39 cellular contexts compared by ENCODE assay signal in the genomic region with DNA sequence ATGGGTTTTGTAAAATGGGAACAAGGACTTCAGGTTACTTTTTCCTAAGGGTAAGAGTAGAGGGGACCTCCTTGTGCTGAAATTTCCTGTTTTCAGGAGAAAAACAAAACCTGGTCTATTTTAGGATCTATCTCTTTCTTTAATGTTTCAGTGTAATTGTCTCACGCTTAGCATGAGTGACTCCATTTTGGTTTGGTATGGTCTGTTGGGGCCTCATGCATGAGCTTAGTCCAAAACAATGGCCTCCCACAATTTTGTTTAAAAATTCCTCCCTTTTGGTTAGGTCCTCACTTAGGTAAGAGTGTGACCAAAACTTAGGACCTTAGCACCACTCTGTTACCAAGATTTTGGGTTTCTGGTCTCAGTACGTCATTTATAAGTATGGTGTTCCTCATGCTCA.
"Had no signal": no experiment of that assay in that cellular context is flagged by ENCODE, and none has a peak within 500 bp of the region (broad histone marks: within the 10 kb centered on the region; RNA-seq: fewer than 3 reads in every experiment).

No MANE protein-coding gene starts in this region.

- H3K4me3 ChIP-seq: adrenal gland, ascending aorta, body of pancreas, breast epithelium, cardiac muscle cell had no signal

- H3K27ac ChIP-seq: adrenal gland, ascending aorta, body of pancreas, brain microvascular endothelial cell, breast epithelium, cardiac muscle cell had no signal

- H3K27ac Mint-ChIP-seq: activated naive CD4-positive, alpha-beta T cell treated with anti-CD3 and anti-CD28 coated beads for 36 hours; activated naive CD4-positive, alpha-beta T cell treated with anti-CD3 and anti-CD28 coated beads, Interleukin-2, amount 10 ng/mL, durations not matched to agents 7 days and 5 days; activated naive CD4-positive, alpha-beta T cell treated with anti-CD3 and anti-CD28 coated beads, Interleukin-2, amount 50 U/mL, for 24 hours; activated naive CD4-positive, alpha-beta T cell treated with anti-CD3 and anti-CD28 coated beads, Interleukin-2, amount 50 U/mL, for 72 hours; activated naive CD8-positive, alpha-beta T cell; activated naive CD8-positive, alpha-beta T cell treated with anti-CD3 and anti-CD28 coated beads for 36 hours; activated naive CD8-positive, alpha-beta T cell treated with anti-CD3 and anti-CD28 coated beads, Interleukin-2, amount 10 ng/mL, durations not matched to agents 7 days and 5 days; activated naive CD8-positive, alpha-beta T cell treated with anti-CD3 and anti-CD28 coated beads, Interleukin-2, amount 50 U/mL, for 24 hours; activated T-cell treated with anti-CD3 and anti-CD28 coated beads, Interleukin-2, amount 50 U/mL, for 24 hours; activated T-cell treated with anti-CD3 and anti-CD28 coated beads, Interleukin-2, amount 50 U/mL, for 72 hours; activated T-helper 1 cell treated with anti-CD3 and anti-CD28 coated beads, Interleukin-12 subunit alpha, Interleukin-12 subunit beta, Interleukin-2, Interleukin-4 antibody, amounts not matched to agents 30 ng/mL and 10 ng/mL and 1 ng/mL, durations not matched to agents 14 hours and 24 hours and 36 hours; activated T-helper 17 cell treated with anti-CD3 and anti-CD28 coated beads, Interleukin-2, amount 50 U/mL, for 72 hours; activated T-helper 2 cell treated with anti-CD3 and anti-CD28 coated beads, Interferon-gamma antibody, Interleukin-2, Interleukin-4, amounts not matched to agents 10 μg/mL and 5 μg/mL and 100 μg/mL, durations not matched to agents 14 hours and 24 hours and 36 hours had no signal

- FAIRE-seq: astrocyte, bronchial epithelial cell had no signal

- H3K27me3 Mint-ChIP-seq: activated naive CD4-positive, alpha-beta T cell treated with anti-CD3 and anti-CD28 coated beads, Interleukin-2, amount 10 ng/mL, durations not matched to agents 7 days and 5 days; activated naive CD4-positive, alpha-beta T cell treated with anti-CD3 and anti-CD28 coated beads, Interleukin-2, amount 50 U/mL, for 24 hours; activated naive CD8-positive, alpha-beta T cell; activated naive CD8-positive, alpha-beta T cell treated with anti-CD3 and anti-CD28 coated beads for 36 hours; activated naive CD8-positive, alpha-beta T cell treated with anti-CD3 and anti-CD28 coated beads, Interleukin-2, amount 10 ng/mL, durations not matched to agents 7 days and 5 days; activated naive CD8-positive, alpha-beta T cell treated with anti-CD3 and anti-CD28 coated beads, Interleukin-2, amount 50 U/mL, for 24 hours; activated T-cell treated with anti-CD3 and anti-CD28 coated beads, Interleukin-2, amount 50 U/mL, for 24 hours; activated T-helper 17 cell treated with anti-CD3 and anti-CD28 coated beads, Interleukin-2, amount 50 U/mL, for 72 hours; brain; central memory CD8-positive, alpha-beta T cell had no signal

- H3K4me3 Mint-ChIP-seq: activated naive CD4-positive, alpha-beta T cell treated with anti-CD3 and anti-CD28 coated beads for 36 hours; activated naive CD4-positive, alpha-beta T cell treated with anti-CD3 and anti-CD28 coated beads, Interleukin-2, amount 10 ng/mL, durations not matched to agents 7 days and 5 days; activated naive CD4-positive, alpha-beta T cell treated with anti-CD3 and anti-CD28 coated beads, Interleukin-2, amount 50 U/mL, for 24 hours; activated naive CD8-positive, alpha-beta T cell; activated naive CD8-positive, alpha-beta T cell treated with anti-CD3 and anti-CD28 coated beads for 36 hours; activated naive CD8-positive, alpha-beta T cell treated with anti-CD3 and anti-CD28 coated beads, Interleukin-2, amount 10 ng/mL, durations not matched to agents 7 days and 5 days; activated naive CD8-positive, alpha-beta T cell treated with anti-CD3 and anti-CD28 coated beads, Interleukin-2, amount 50 U/mL, for 24 hours; activated T-cell treated with anti-CD3 and anti-CD28 coated beads, Interleukin-2, amount 50 U/mL, for 24 hours; activated T-cell treated with anti-CD3 and anti-CD28 coated beads, Interleukin-2, amount 50 U/mL, for 4 hours; activated T-cell treated with anti-CD3 and anti-CD28 coated beads, Interleukin-2, amount 50 U/mL, for 72 hours; activated T-helper 1 cell treated with anti-CD3 and anti-CD28 coated beads, Interleukin-12 subunit alpha, Interleukin-12 subunit beta, Interleukin-2, Interleukin-4 antibody, amounts not matched to agents 30 ng/mL and 10 ng/mL and 1 ng/mL, durations not matched to agents 14 hours and 24 hours and 36 hours; activated T-helper 17 cell treated with anti-CD3 and anti-CD28 coated beads, Interleukin-2, amount 50 U/mL, for 72 hours; brain; central memory CD8-positive, alpha-beta T cell had no signal

- DNase-seq: activated effector memory CD4-positive, alpha-beta T cell treated with anti-CD3 and anti-CD28 coated beads, Interleukin-2, amount 50 U/mL, for 16 hours; activated effector memory CD4-positive, alpha-beta T cell treated with Interleukin-2 at 50 U/mL for 16 hours; activated gamma-delta T cell; activated gamma-delta T cell treated with Interleukin-2 at 50 U/mL for 16 hours; activated naive CD4-positive, alpha-beta T cell; activated naive CD4-positive, alpha-beta T cell treated with anti-CD3 and anti-CD28 coated beads for 36 hours; activated naive CD4-positive, alpha-beta T cell treated with anti-CD3 and anti-CD28 coated beads, Interleukin-2, amount 10 ng/mL, durations not matched to agents 7 days and 5 days; activated naive CD4-positive, alpha-beta T cell treated with anti-CD3 and anti-CD28 coated beads, Interleukin-2, amount 50 U/mL, for 16 hours; activated naive CD4-positive, alpha-beta T cell treated with Interleukin-2 at 50 U/mL for 16 hours; activated naive CD8-positive, alpha-beta T cell treated with anti-CD3 and anti-CD28 coated beads for 36 hours; activated naive CD8-positive, alpha-beta T cell treated with anti-CD3 and anti-CD28 coated beads, Interleukin-2, amount 10 ng/mL, durations not matched to agents 7 days and 5 days; activated naive CD8-positive, alpha-beta T cell treated with anti-CD3 and anti-CD28 coated beads, Interleukin-2, amount 50 U/mL, for 24 hours; activated T-cell treated with anti-CD3 and anti-CD28 coated beads, Interleukin-2, amount 50 U/mL, for 24 hours; activated T-cell treated with anti-CD3 and anti-CD28 coated beads, Interleukin-2, amount 50 U/mL, for 4 hours; activated T-cell treated with anti-CD3 and anti-CD28 coated beads, Interleukin-2, amount 50 U/mL, for 48 hours; activated T-cell treated with anti-CD3 and anti-CD28 coated beads, Interleukin-2, amount 50 U/mL, for 72 hours; adrenal gland; amniotic stem cell; amygdala; anterior cingulate cortex; aorta; body of pancreas; brain microvascular endothelial cell; caudate nucleus; central memory CD4-positive, alpha-beta T cell; cerebellar nuclear complex had no signal

- H3K4me1 ChIP-seq: adrenal gland, ascending aorta, body of pancreas, breast epithelium had no signal

- H3K27me3 ChIP-seq: adrenal gland, ascending aorta, body of pancreas, brain microvascular endothelial cell, breast epithelium, cardiac muscle cell had no signal

- H3K9me3 ChIP-seq: adrenal gland, ascending aorta, body of pancreas, breast epithelium had no signal

- H3K4me1 Mint-ChIP-seq: activated naive CD4-positive, alpha-beta T cell treated with anti-CD3 and anti-CD28 coated beads, Interleukin-2, amount 10 ng/mL, durations not matched to agents 7 days and 5 days; activated naive CD4-positive, alpha-beta T cell treated with anti-CD3 and anti-CD28 coated beads, Interleukin-2, amount 50 U/mL, for 24 hours; activated naive CD8-positive, alpha-beta T cell treated with anti-CD3 and anti-CD28 coated beads for 36 hours; activated naive CD8-positive, alpha-beta T cell treated with anti-CD3 and anti-CD28 coated beads, Interleukin-2, amount 50 U/mL, for 24 hours; activated T-helper 17 cell treated with anti-CD3 and anti-CD28 coated beads, Interleukin-2, amount 50 U/mL, for 72 hours; brain; central memory CD8-positive, alpha-beta T cell had no signal

- H3K9me3 Mint-ChIP-seq: activated naive CD4-positive, alpha-beta T cell treated with anti-CD3 and anti-CD28 coated beads for 36 hours; activated naive CD4-positive, alpha-beta T cell treated with anti-CD3 and anti-CD28 coated beads, Interleukin-2, amount 10 ng/mL, durations not matched to agents 7 days and 5 days; activated naive CD4-positive, alpha-beta T cell treated with anti-CD3 and anti-CD28 coated beads, Interleukin-2, amount 50 U/mL, for 24 hours; activated naive CD4-positive, alpha-beta T cell treated with anti-CD3 and anti-CD28 coated beads, Interleukin-2, amount 50 U/mL, for 72 hours; activated naive CD8-positive, alpha-beta T cell treated with anti-CD3 and anti-CD28 coated beads for 36 hours; activated naive CD8-positive, alpha-beta T cell treated with anti-CD3 and anti-CD28 coated beads, Interleukin-2, amount 10 ng/mL, durations not matched to agents 7 days and 5 days; activated naive CD8-positive, alpha-beta T cell treated with anti-CD3 and anti-CD28 coated beads, Interleukin-2, amount 50 U/mL, for 24 hours; activated T-cell treated with anti-CD3 and anti-CD28 coated beads, Interleukin-2, amount 50 U/mL, for 24 hours; activated T-cell treated with anti-CD3 and anti-CD28 coated beads, Interleukin-2, amount 50 U/mL, for 4 hours; activated T-cell treated with anti-CD3 and anti-CD28 coated beads, Interleukin-2, amount 50 U/mL, for 72 hours; activated T-helper 1 cell treated with anti-CD3 and anti-CD28 coated beads, Interleukin-12 subunit alpha, Interleukin-12 subunit beta, Interleukin-2, Interleukin-4 antibody, amounts not matched to agents 30 ng/mL and 10 ng/mL and 1 ng/mL, durations not matched to agents 14 hours and 24 hours and 36 hours; activated T-helper 17 cell treated with anti-CD3 and anti-CD28 coated beads, Interleukin-2, amount 50 U/mL, for 72 hours; activated T-helper 2 cell treated with anti-CD3 and anti-CD28 coated beads, Interferon-gamma antibody, Interleukin-2, Interleukin-4, amounts not matched to agents 10 μg/mL and 5 μg/mL and 100 μg/mL, durations not matched to agents 14 hours and 24 hours and 36 hours; brain; central memory CD8-positive, alpha-beta T cell had no signal

- ATAC-seq: activated naive CD4-positive, alpha-beta T cell treated with anti-CD3 and anti-CD28 coated beads, Interleukin-2, amount 50 U/mL, for 72 hours; activated naive CD8-positive, alpha-beta T cell treated with anti-CD3 and anti-CD28 coated beads, Interleukin-2, amount 50 U/mL, for 24 hours; activated T-cell treated with anti-CD3 and anti-CD28 coated beads, Interleukin-2, amount 50 U/mL, for 4 hours; activated T-cell treated with anti-CD3 and anti-CD28 coated beads, Interleukin-2, amount 50 U/mL, for 72 hours; activated T-helper 17 cell treated with anti-CD3 and anti-CD28 coated beads, Interleukin-2, amount 50 U/mL, for 72 hours; body of pancreas had no signal
